ENCODE assay signal across 12 cellular contexts in genomic region chr21:16775056-16775455, GRCh38.
DNase-seq lines count a peak whose midpoint lies in the region; ATAC-seq and TF ChIP-seq lines count a peak whose summit lies in the region.
"Had no signal": no experiment of that assay in that cellular context is flagged by ENCODE, and none has a peak within 500 bp of the region (broad histone marks: within the 10 kb centered on the region; RNA-seq: fewer than 3 reads in every experiment).

No MANE protein-coding gene starts in this region.

- intact Hi-C loops in left cardiac atrium (cut with DNase I): no loop called here

- H4K8ac ChIP-seq in neuronal stem cell (ENCODE audit: low read depth, low read length): no peak overlapping the region

- H3K27me3 ChIP-seq in fibroblast of lung (ENCODE audit: control insufficient read depth, insufficient read depth, low read length): no peaks in the 10 kb centered on the region
- H3K27me3 ChIP-seq in neuronal stem cell (ENCODE audit: control insufficient read depth in 3 of 3, insufficient read depth in 3 of 3, low read depth in 1 of 3, low read length in 3 of 3): no peaks in the 10 kb centered on the region

- DNase-seq in G401 (ENCODE audit: low spot score): peak; percentile 94
- peak; percentile 72 for DNase-seq in NCI-H774 (lab: John Stamatoyannopoulos, UW)
- DNase-seq in fibroblast of lung (ENCODE audit: low read depth in 2 of 2): no peak
- DNase-seq in neuronal stem cell (ENCODE audit: low spot score): no peak
- no peak for DNase-seq in left cardiac atrium
- DNase-seq in stimulated activated CD4-positive, alpha-beta T cell treated with anti-CD3 and anti-CD28 coated beads, Interleukin-15, amount 100 ng/mL, for 24 hours: no peak
- no peak for DNase-seq in GM10266 (ENCODE audit: extremely low spot score)
- DNase-seq: activated CD4-positive, alpha-beta memory T cell treated with anti-CD3 and anti-CD28 coated beads for 36 hours; aorta had no signal

- no peak overlapping the region for H2AK5ac ChIP-seq in neuronal stem cell (ENCODE audit: low read depth, low read length)

- peak overlapping the region; percentile 33 for H2AFZ ChIP-seq in fibroblast of lung (ENCODE audit: low read length)
- peak overlapping the region; percentile 76 for H2AFZ ChIP-seq in neuronal stem cell (ENCODE audit: low read length)
- H2AFZ ChIP-seq: parathyroid adenoma had no signal

- H2BK5ac ChIP-seq in neuronal stem cell (ENCODE audit: low read length): no peak overlapping the region

- H3K36me3 ChIP-seq in fibroblast of lung (ENCODE audit: control insufficient read depth, insufficient read depth, low read length): no peaks in the 10 kb centered on the region
- no peaks in the 10 kb centered on the region for H3K36me3 ChIP-seq in neuronal stem cell (replicated peaks in 1 of 2; ENCODE audit: control insufficient read depth in 2 of 2, insufficient read depth in 2 of 2, low read length in 2 of 2)

- no peak overlapping the region for H3K27ac ChIP-seq in fibroblast of lung (ENCODE audit: insufficient read depth, low read length)
- no peak overlapping the region for H3K27ac ChIP-seq in neuronal stem cell (replicated peaks; ENCODE audit: low read length)
- H3K27ac ChIP-seq: parathyroid adenoma, SK-N-MC had no signal

- H3K9me3 ChIP-seq in fibroblast of lung (ENCODE audit: control insufficient read depth, insufficient read depth, low read depth, low read length) (no peaks in the 10 kb centered on the region), neuronal stem cell (replicated peaks in 1 of 2; ENCODE audit: control insufficient read depth in 2 of 2, insufficient read depth in 1 of 2, low read depth in 1 of 2, low read length in 2 of 2) (no peaks in the 10 kb centered on the region)

- no peak overlapping the region for H3K9ac ChIP-seq in fibroblast of lung (ENCODE audit: insufficient read depth, low read length)
- no peak overlapping the region for H3K9ac ChIP-seq in neuronal stem cell (ENCODE audit: low read depth, low read length, poor library complexity)
- H3K9ac ChIP-seq: parathyroid adenoma had no signal

- peak overlapping the region; percentile 65 for H3K18ac ChIP-seq in neuronal stem cell (ENCODE audit: low read length)

- H4K91ac ChIP-seq in neuronal stem cell (ENCODE audit: low read depth, low read length, poor library complexity): no peak overlapping the region

- WGBS in neuronal stem cell (ENCODE audit: extremely low coverage in 2 of 2, insufficient read length in 2 of 2, insufficient replicate concordance in 1 of 2), 2 donors: no CpG with 5 or more reads among the region's 4 CpGs

- no peaks in the 10 kb centered on the region for H3K79me2 ChIP-seq in fibroblast of lung (ENCODE audit: control insufficient read depth, insufficient read depth, low read length)
- H3K79me2 ChIP-seq: parathyroid adenoma had no signal

- peak overlapping the region; percentile 31 for H3K14ac ChIP-seq in neuronal stem cell (ENCODE audit: low read length)

- H3K4me1 ChIP-seq in fibroblast of lung (ENCODE audit: control insufficient read depth, extremely low read depth, insufficient read depth, low read length) (no peaks in the 10 kb centered on the region), neuronal stem cell (ENCODE audit: control insufficient read depth in 2 of 2, insufficient read depth in 1 of 2, low read depth in 1 of 2, low read length in 2 of 2) (peaks cover 4% of the 10 kb centered on the region in 2 donors)
- H3K4me1 ChIP-seq: parathyroid adenoma had no signal

- H3K4me2 ChIP-seq in fibroblast of lung (ENCODE audit: extremely low read depth, insufficient read depth, low read length): no peak overlapping the region
- H3K4me2 ChIP-seq in neuronal stem cell (ENCODE audit: insufficient read depth, low read length, poor library complexity, severe bottlenecking): no peak overlapping the region

- no peak overlapping the region for H2BK12ac ChIP-seq in neuronal stem cell (ENCODE audit: low read length)

- H2BK120ac ChIP-seq in neuronal stem cell (ENCODE audit: low read depth, low read length): no peak overlapping the region

- no peak for ATAC-seq in left cardiac atrium
- no peak for ATAC-seq in HG03457 (IDR thresholded peaks at IDR 0.05; ENCODE audit: unreplicated experiment)

- no peak for TF ChIP-seq CTCF in fibroblast of lung (conservative IDR thresholded peaks at IDR 0.05 in 1 of 2, IDR thresholded peaks at IDR 0.05 in 1 of 2; ENCODE audit: low read depth in 1 of 2, low read length in 2 of 2)
- no peak for TF ChIP-seq CTCF in GM10266 (IDR thresholded peaks at IDR 0.05; ENCODE audit: control insufficient read depth, insufficient read depth, low read depth, missing control alignments)

- H3K23ac ChIP-seq in neuronal stem cell (ENCODE audit: low read depth, low read length, poor library complexity): no peak overlapping the region

- H3K4me3 ChIP-seq in fibroblast of lung (replicated peaks in 1 of 4; ENCODE audit: control extremely low read depth in 1 of 4, insufficient read depth in 1 of 4, low read depth in 3 of 4, low read length in 4 of 4) (no peak overlapping the region), neuronal stem cell (ENCODE audit: low read length in 2 of 2) (no peak overlapping the region)
- H3K4me3 ChIP-seq: SK-N-MC had no signal

- in situ Hi-C loops in G401 (cut with HindIII; ENCODE audit: low sequenced_read_pairs): no loop called here

- no peaks in the 10 kb centered on the region for H4K20me1 ChIP-seq in fibroblast of lung (ENCODE audit: control insufficient read depth, extremely low read depth, insufficient read depth, low read length)

- no peak overlapping the region for H3K4ac ChIP-seq in neuronal stem cell (ENCODE audit: low read length)

- H2BK15ac ChIP-seq in neuronal stem cell (ENCODE audit: low read length): no peak overlapping the region

- H3K79me1 ChIP-seq in neuronal stem cell (ENCODE audit: low read depth, low read length): no peaks in the 10 kb centered on the region

Comparison
In these comparisons a context has a peak if more than half of its experiments do, and no peak if none do; other contexts are left out.
1. DNase-seq: peak in G401 (single experiment) and NCI-H774 (single experiment); none in fibroblast of lung (0 of 2), neuronal stem cell (single experiment), left cardiac atrium (single experiment), stimulated activated CD4-positive, alpha-beta T cell treated with anti-CD3 and anti-CD28 coated beads, Interleukin-15, amount 100 ng/mL, for 24 hours (single experiment) and GM10266 (single experiment).